Comparison of ENCODE assay signal across 8 cellular contexts in the genomic region with DNA sequence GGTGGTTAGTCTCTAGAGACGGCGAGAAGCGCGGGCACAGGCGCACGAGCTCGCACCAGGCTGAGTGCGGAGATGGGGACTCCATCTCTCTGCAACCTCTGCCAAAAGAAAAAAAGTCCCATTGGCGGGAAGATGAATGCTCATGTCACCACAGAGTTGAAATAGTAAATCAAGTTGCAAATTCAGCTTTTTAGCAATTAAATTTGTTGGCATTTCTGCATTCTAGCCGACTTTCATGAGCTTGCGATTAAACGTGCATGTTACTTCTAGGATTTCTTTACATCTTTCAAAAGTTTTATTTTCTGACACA. TPM values are rescaled to one million over a fixed set of nuclear protein-coding genes. Genes with fewer than 3 reads are reported as not detected.
A peak's percentile ranks its signal among the peaks of the same experiment; 100 is the strongest.
DNase-seq lines count a peak whose midpoint lies in the region; ATAC-seq and TF ChIP-seq lines count a peak whose summit lies in the region.

No MANE protein-coding gene starts in this region.

- H3K4me3 Mint-ChIP-seq in immature natural killer cell: peak overlapping the region; percentile 87 to 95 (median 93)
- peak overlapping the region; percentile 98 to 99 for H3K4me3 Mint-ChIP-seq in stimulated activated naive B cell treated with anti-CD40 and anti-IgM and Interleukin-4, amounts not matched to agents 10 μg/mL and 1 μg/mL and 100 μg/mL, for 72 hours

- ATAC-seq in HG02623 (IDR thresholded peaks at IDR 0.05; ENCODE audit: unreplicated experiment): peak; percentile 45
- ATAC-seq in stimulated activated naive B cell treated with anti-CD40 and anti-IgM and Interleukin-4, amounts not matched to agents 10 μg/mL and 1 μg/mL and 100 μg/mL, for 72 hours (replicated peaks): peak in 1 of 2 donors; percentile 74

- H3K27me3 ChIP-seq in ascending aorta: no peaks in the 10 kb centered on the region

- no peak for TF ChIP-seq CTCF in ascending aorta (IDR thresholded peaks at IDR 0.05)

- peaks cover 0 to 3% (median 0%) of the 10 kb centered on the region in 3 donors for H3K27me3 Mint-ChIP-seq in immature natural killer cell (ENCODE audit: low read depth in 3 of 3)
- H3K27me3 Mint-ChIP-seq in stimulated activated naive B cell treated with anti-CD40 and anti-IgM and Interleukin-4, amounts not matched to agents 10 μg/mL and 1 μg/mL and 100 μg/mL, for 72 hours: no peaks in the 10 kb centered on the region

- H3K4me1 Mint-ChIP-seq in immature natural killer cell: peaks cover 15 to 26% of the 10 kb centered on the region in 2 donors
- H3K4me1 Mint-ChIP-seq in stimulated activated naive B cell treated with anti-CD40 and anti-IgM and Interleukin-4, amounts not matched to agents 10 μg/mL and 1 μg/mL and 100 μg/mL, for 72 hours: peaks cover 13 to 37% of the 10 kb centered on the region in 2 donors

- no peaks in the 10 kb centered on the region for H3K9me3 ChIP-seq in ascending aorta

- H3K4me3 ChIP-seq in ascending aorta: peak overlapping the region; percentile 77 to 96

- H3K36me3 ChIP-seq in ascending aorta: peaks cover 0 to 6% of the 10 kb centered on the region in 2 donors

- peak overlapping the region; percentile 73 to 96 (median 94) for H3K27ac Mint-ChIP-seq in immature natural killer cell
- peak overlapping the region; percentile 100 for H3K27ac Mint-ChIP-seq in stimulated activated naive B cell treated with anti-CD40 and anti-IgM and Interleukin-4, amounts not matched to agents 10 μg/mL and 1 μg/mL and 100 μg/mL, for 72 hours

- intact Hi-C loops in ascending aorta (cut with DNase I): no loop called here

- H3K9me3 Mint-ChIP-seq in immature natural killer cell: no peaks in the 10 kb centered on the region
- no peaks in the 10 kb centered on the region for H3K9me3 Mint-ChIP-seq in stimulated activated naive B cell treated with anti-CD40 and anti-IgM and Interleukin-4, amounts not matched to agents 10 μg/mL and 1 μg/mL and 100 μg/mL, for 72 hours

- peak overlapping the region; percentile 78 to 80 for H3K27ac ChIP-seq in ascending aorta

- peak; percentile 39 for DNase-seq in stimulated activated CD4-positive, alpha-beta T cell treated with anti-CD3 and anti-CD28 coated beads, Interleukin-2, amount 100 ng/mL, for 4 hours (ENCODE audit: low read depth)
- DNase-seq in stimulated activated CD4-positive, alpha-beta T cell treated with anti-CD3 and anti-CD28 coated beads, Interleukin-4, amount 100 ng/mL, for 24 hours: no peak
- peak; percentile 34 for DNase-seq in NCI-H1105 (lab: John Stamatoyannopoulos, UW)
- no peak for DNase-seq in ascending aorta (ENCODE audit: low spot score in 2 of 2)
- no peak for DNase-seq in immature natural killer cell
- no peak for DNase-seq in stimulated activated naive B cell treated with anti-CD40 and anti-IgM and Interleukin-4, amounts not matched to agents 10 μg/mL and 1 μg/mL and 100 μg/mL, for 72 hours
- no peak for DNase-seq in NCI-H446 treated with DMSO at 0.1 percent for 48 hours (lab: John Stamatoyannopoulos, UW)

- H3K36me3 Mint-ChIP-seq in immature natural killer cell: peaks cover 0 to 3% (median 0%) of the 10 kb centered on the region in 3 donors
- peaks cover 6 to 34% of the 10 kb centered on the region in 2 donors for H3K36me3 Mint-ChIP-seq in stimulated activated naive B cell treated with anti-CD40 and anti-IgM and Interleukin-4, amounts not matched to agents 10 μg/mL and 1 μg/mL and 100 μg/mL, for 72 hours

- peaks cover 0 to 3% of the 10 kb centered on the region in 2 donors for H3K4me1 ChIP-seq in ascending aorta

RNA-seq across cellular contexts. Expression of gene CHAC2, which starts 0.6 kb away (rescaled TPM):
- not detected for total RNA-seq in ascending aorta
- polyA plus RNA-seq in immature natural killer cell: 1 to 10 TPM; 2.3 to 4.3 (median 3.0) TPM

RNA-seq across cellular contexts. Expression of gene ASB3, which starts 18.6 kb away (rescaled TPM):
- 3.4 TPM for total RNA-seq in ascending aorta
- 10 to 100 TPM; 13.0 to 15.2 (median 13.4) TPM for polyA plus RNA-seq in immature natural killer cell

RNA-seq across cellular contexts. Expression of gene ERLEC1, which starts 18.7 kb away (rescaled TPM):
- total RNA-seq in ascending aorta: 150 TPM
- polyA plus RNA-seq in immature natural killer cell: 10 to 100 TPM; 43.2 to 94.3 (median 46.0) TPM

Comparison
In these comparisons a context has a peak if more than half of its experiments do, and no peak if none do; other contexts are left out.
1. DNase-seq: peak in stimulated activated CD4-positive, alpha-beta T cell treated with anti-CD3 and anti-CD28 coated beads, Interleukin-2, amount 100 ng/mL, for 4 hours (single experiment) and NCI-H1105 (single experiment); none in stimulated activated CD4-positive, alpha-beta T cell treated with anti-CD3 and anti-CD28 coated beads, Interleukin-4, amount 100 ng/mL, for 24 hours (single experiment), ascending aorta (0 of 2), immature natural killer cell (0 of 3), stimulated activated naive B cell treated with anti-CD40 and anti-IgM and Interleukin-4, amounts not matched to agents 10 μg/mL and 1 μg/mL and 100 μg/mL, for 72 hours (single experiment) and NCI-H446 treated with DMSO at 0.1 percent for 48 hours (single experiment).